In the genomic region with DNA sequence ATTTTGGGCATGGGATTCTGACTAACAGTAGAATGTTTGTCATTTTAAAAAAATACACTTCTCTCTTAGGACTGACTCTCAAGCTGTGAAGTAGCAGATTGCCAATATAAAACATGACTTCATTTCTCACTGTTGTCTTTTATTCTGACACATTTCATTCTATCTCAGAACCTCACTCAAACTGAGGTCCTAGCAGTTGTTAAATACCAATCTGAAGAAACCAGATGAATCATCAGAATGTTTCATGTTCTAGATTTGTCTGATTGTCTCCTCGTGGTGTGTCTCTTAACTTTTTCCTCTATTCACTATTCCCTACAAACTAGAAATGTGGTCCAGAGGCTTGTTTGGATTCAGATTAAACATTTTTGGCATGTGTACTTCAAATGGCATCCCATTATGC, we compare ENCODE assay signal across 24 cellular contexts.
A peak's percentile ranks its signal among the peaks of the same experiment; 100 is the strongest.
DNase-seq lines count a peak whose midpoint lies in the region; ATAC-seq and TF ChIP-seq lines count a peak whose summit lies in the region.
"Had no signal": no experiment of that assay in that cellular context is flagged by ENCODE, and none has a peak within 500 bp of the region (broad histone marks: within the 10 kb centered on the region; RNA-seq: fewer than 3 reads in every experiment).

No MANE protein-coding gene starts in this region.

- no peak overlapping the region for H3K27ac Mint-ChIP-seq in MCF 10A (ENCODE audit: low read depth, unreplicated experiment)
- H3K27ac Mint-ChIP-seq: activated CD4-positive, alpha-beta T cell treated with anti-CD3 and anti-CD28 coated beads, Interleukin-2, amount 10 ng/mL, durations not matched to agents 7 days and 5 days; CD4-positive, CD25-positive, alpha-beta regulatory T cell; naive thymus-derived CD4-positive, alpha-beta T cell; stimulated activated naive CD8-positive, alpha-beta T cell treated with anti-CD3 and anti-CD28 coated beads, Interleukin-15, amount 100 ng/mL, for 72 hours had no signal

- CTCF ChIA-PET in MCF 10A (lab: Yijun Ruan, JAX) = no interaction called here

- TF ChIP-seq POLR2A in breast epithelium (IDR thresholded peaks at IDR 0.05) (no peak), testis (IDR thresholded peaks at IDR 0.05) (no peak)

- ATAC-seq in foreskin keratinocyte (peak; percentile 54), GM18519 (IDR thresholded peaks at IDR 0.05; ENCODE audit: low FRiP score, unreplicated experiment) (no peak)
- ATAC-seq: naive thymus-derived CD4-positive, alpha-beta T cell; pancreas; stimulated activated naive CD8-positive, alpha-beta T cell treated with anti-CD3 and anti-CD28 coated beads, Interleukin-15, amount 100 ng/mL, for 72 hours had no signal

- H3K36me3 ChIP-seq in breast epithelium (no peaks in the 10 kb centered on the region), adipocyte (ENCODE audit: control insufficient read depth, insufficient read depth, low read length, severe bottlenecking) (no peaks in the 10 kb centered on the region), testis (ENCODE audit: low read depth, missing control alignments) (no peaks in the 10 kb centered on the region)
- H3K36me3 ChIP-seq: pancreas, upper lobe of left lung had no signal

- 56 to 72% methylated on average over 1 of the region's 1 CpG for WGBS in testis, 2 donors

- DNase-seq in MCF 10A (ENCODE audit: unreplicated experiment) = peak; percentile 23
- no peak for DNase-seq in breast epithelium (ENCODE audit: low spot score in 2 of 2)
- DNase-seq in adipocyte (ENCODE audit: low read depth) = peak; percentile 42
- DNase-seq in foreskin keratinocyte = peak; percentile 24 to 60
- DNase-seq in testis = no peak
- DNase-seq in 8988T = no peak
- DNase-seq in A172 (ENCODE audit: low spot score) = no peak
- DNase-seq: ACHN; activated CD4-positive, alpha-beta T cell treated with anti-CD3 and anti-CD28 coated beads, Interleukin-2, amount 10 ng/mL, durations not matched to agents 7 days and 5 days; activated CD8-positive, alpha-beta memory T cell treated with anti-CD3 and anti-CD28 coated beads, Interleukin-2, amount 50 U/mL, for 48 hours; activated gamma-delta T cell; amygdala; CD4-positive, CD25-positive, alpha-beta regulatory T cell; DMS153; islet precursor cell; naive thymus-derived CD4-positive, alpha-beta T cell; NCI-H1092 treated with DMSO at 0.1 percent for 48 hours; NCI-H524; pancreas; stimulated activated naive CD8-positive, alpha-beta T cell treated with anti-CD3 and anti-CD28 coated beads, Interleukin-15, amount 100 ng/mL, for 72 hours; upper lobe of left lung had no signal

- peaks cover 10% of the 10 kb centered on the region for H3K4me1 Mint-ChIP-seq in MCF 10A (ENCODE audit: insufficient read depth, unreplicated experiment)
- H3K4me1 Mint-ChIP-seq: activated CD4-positive, alpha-beta T cell treated with anti-CD3 and anti-CD28 coated beads, Interleukin-2, amount 10 ng/mL, durations not matched to agents 7 days and 5 days; naive thymus-derived CD4-positive, alpha-beta T cell; stimulated activated naive CD8-positive, alpha-beta T cell treated with anti-CD3 and anti-CD28 coated beads, Interleukin-15, amount 100 ng/mL, for 72 hours had no signal

- no peak overlapping the region for H3K4me3 Mint-ChIP-seq in MCF 10A (ENCODE audit: unreplicated experiment)
- H3K4me3 Mint-ChIP-seq: activated CD4-positive, alpha-beta T cell treated with anti-CD3 and anti-CD28 coated beads, Interleukin-2, amount 10 ng/mL, durations not matched to agents 7 days and 5 days; CD4-positive, CD25-positive, alpha-beta regulatory T cell; naive thymus-derived CD4-positive, alpha-beta T cell; stimulated activated naive CD8-positive, alpha-beta T cell treated with anti-CD3 and anti-CD28 coated beads, Interleukin-15, amount 100 ng/mL, for 72 hours had no signal

- H3K9ac ChIP-seq in adipocyte (ENCODE audit: low read length) = no peak overlapping the region

- no TSS peak for BruUV-seq in MCF 10A (replicated peaks; lab: Mats Ljungman, UMichigan)

- no peaks in the 10 kb centered on the region for H3K4me1 ChIP-seq in breast epithelium
- H3K4me1 ChIP-seq in adipocyte (ENCODE audit: control insufficient read depth, insufficient read depth, low read length) = peaks cover 3% of the 10 kb centered on the region
- peaks cover 2% of the 10 kb centered on the region for H3K4me1 ChIP-seq in foreskin keratinocyte
- no peaks in the 10 kb centered on the region for H3K4me1 ChIP-seq in testis
- H3K4me1 ChIP-seq: pancreas, upper lobe of left lung had no signal

- no peaks in the 10 kb centered on the region for H3K36me3 Mint-ChIP-seq in MCF 10A (ENCODE audit: insufficient read depth, unreplicated experiment)
- H3K36me3 Mint-ChIP-seq: CD4-positive, CD25-positive, alpha-beta regulatory T cell; naive thymus-derived CD4-positive, alpha-beta T cell had no signal

- intact Hi-C loops in MCF 10A (cut with micrococcal nuclease) = no loop called here
- intact Hi-C loops in breast epithelium (cut with DNase I; ENCODE audit: low total_unique reads) = no loop called here
- intact Hi-C loops in testis (cut with DNase I; ENCODE audit: low total_unique reads) = no loop called here

- TF ChIP-seq CTCF in MCF 10A (IDR thresholded peaks at IDR 0.05; ENCODE audit: unreplicated experiment) (no peak), breast epithelium (IDR thresholded peaks at IDR 0.05) (no peak), foreskin keratinocyte (conservative IDR thresholded peaks at IDR 0.05) (no peak), testis (IDR thresholded peaks at IDR 0.05) (no peak)

- POLR2A ChIA-PET in MCF 10A (lab: Yijun Ruan, JAX) = no interaction called here

- H3K27me3 ChIP-seq in breast epithelium = no peaks in the 10 kb centered on the region
- H3K27me3 ChIP-seq in adipocyte (replicated peaks; ENCODE audit: control insufficient read depth, insufficient read depth, low read length) = no peaks in the 10 kb centered on the region
- H3K27me3 ChIP-seq in foreskin keratinocyte = no peaks in the 10 kb centered on the region
- H3K27me3 ChIP-seq in testis = no peaks in the 10 kb centered on the region
- H3K27me3 ChIP-seq: hepatocyte, pancreas, upper lobe of left lung had no signal

- H3K9me3 Mint-ChIP-seq in MCF 10A (ENCODE audit: unreplicated experiment) = no peaks in the 10 kb centered on the region
- H3K9me3 Mint-ChIP-seq: activated CD4-positive, alpha-beta T cell treated with anti-CD3 and anti-CD28 coated beads, Interleukin-2, amount 10 ng/mL, durations not matched to agents 7 days and 5 days; naive thymus-derived CD4-positive, alpha-beta T cell; stimulated activated naive CD8-positive, alpha-beta T cell treated with anti-CD3 and anti-CD28 coated beads, Interleukin-15, amount 100 ng/mL, for 72 hours had no signal

- H3K27me3 Mint-ChIP-seq in MCF 10A (ENCODE audit: insufficient read depth, unreplicated experiment) = no peaks in the 10 kb centered on the region
- H3K27me3 Mint-ChIP-seq: stimulated activated naive CD8-positive, alpha-beta T cell treated with anti-CD3 and anti-CD28 coated beads, Interleukin-15, amount 100 ng/mL, for 72 hours had no signal

- H3K27ac ChIP-seq in breast epithelium (no peak overlapping the region), foreskin keratinocyte (no peak overlapping the region), testis (no peak overlapping the region)
- H3K27ac ChIP-seq: hepatocyte, pancreas, RWPE1, upper lobe of left lung had no signal

- H3K9me3 ChIP-seq in breast epithelium (no peaks in the 10 kb centered on the region), adipocyte (ENCODE audit: control insufficient read depth, low read length) (no peaks in the 10 kb centered on the region), testis (no peaks in the 10 kb centered on the region)
- H3K9me3 ChIP-seq: pancreas, upper lobe of left lung had no signal

- H3K4me3 ChIP-seq in breast epithelium (no peak overlapping the region), adipocyte (ENCODE audit: low read length) (no peak overlapping the region), testis (no peak overlapping the region)
- H3K4me3 ChIP-seq: hepatocyte, pancreas, upper lobe of left lung had no signal

Comparison
In these comparisons a context has a peak if more than half of its experiments do, and no peak if none do; other contexts are left out.
1. DNase-seq: peak in MCF 10A (single experiment), adipocyte (single experiment) and foreskin keratinocyte (2 of 2); none in breast epithelium (0 of 2), testis (single experiment), 8988T (single experiment) and A172 (single experiment).